In genomic region chr1:27138927-27139326, GRCh38 we compare ENCODE assay signal across 13 cellular contexts. TPM values are rescaled to one million over a fixed set of nuclear protein-coding genes. Genes with fewer than 3 reads are reported as not detected.
DNase-seq lines count a peak whose midpoint lies in the region; ATAC-seq lines count a peak whose summit lies in the region.
"Had no signal": no experiment of that assay in that cellular context is flagged by ENCODE, and none has a peak within 500 bp of the region (broad histone marks: within the 10 kb centered on the region; RNA-seq: fewer than 3 reads in every experiment).

No MANE protein-coding gene starts in this region.

- intact Hi-C loops in activated CD4-positive, alpha-beta memory T cell treated with anti-CD3 and anti-CD28 coated beads for 36 hours (cut with micrococcal nuclease), result loop anchor here (2.0 kb wide), 2 partner anchors 16 to 26 kb away; partner anchors contain the start of gene SLC9A1
- intact Hi-C loops in left colon (cut with DNase I, micrococcal nuclease), result no loop called here
- intact Hi-C loops in head of caudate nucleus (cut with DNase I), result no loop called here

- H3K4me1 Mint-ChIP-seq in activated naive CD8-positive, alpha-beta T cell treated with anti-CD3 and anti-CD28 coated beads, Interleukin-2, amount 10 ng/mL, durations not matched to agents 7 days and 5 days, result peaks cover 48% of the 10 kb centered on the region
- peaks cover 58% of the 10 kb centered on the region for H3K4me1 Mint-ChIP-seq in activated naive CD8-positive, alpha-beta T cell treated with anti-CD3 and anti-CD28 coated beads, Interleukin-2, amount 50 U/mL, for 24 hours
- peaks cover 54% of the 10 kb centered on the region for H3K4me1 Mint-ChIP-seq in activated CD4-positive, alpha-beta memory T cell treated with anti-CD3 and anti-CD28 coated beads for 36 hours (ENCODE audit: low read depth)
- peaks cover 59 to 75% of the 10 kb centered on the region in 2 donors for H3K4me1 Mint-ChIP-seq in stimulated activated naive B cell treated with anti-CD40 and anti-IgM and Interleukin-4, amounts not matched to agents 10 μg/mL and 1 μg/mL and 100 μg/mL, for 72 hours

- CTCF ChIA-PET in activated CD4-positive, alpha-beta memory T cell treated with anti-CD3 and anti-CD28 coated beads for 36 hours (lab: Charles Lee), result interaction anchor here (1.3 to 2.2 kb wide), 2 partner anchors 27 to 58 kb away, joined by 4 to 5 read pairs; no protein-coding TSS in a partner anchor

- POLR2A ChIA-PET in activated naive CD8-positive, alpha-beta T cell treated with anti-CD3 and anti-CD28 coated beads, Interleukin-2, amount 10 ng/mL, durations not matched to agents 7 days and 5 days (lab: Charles Lee), result interaction anchor here (1.2 to 10.7 kb wide), 3 partner anchors 10 to 30 kb away, joined by 3 to 127 read pairs (median 3); partner anchors contain the start of gene SLC9A1
- POLR2A ChIA-PET in activated CD4-positive, alpha-beta memory T cell treated with anti-CD3 and anti-CD28 coated beads for 36 hours (lab: Charles Lee), result interaction anchor here (11.9 kb wide), 1 partner anchor 15 kb away, joined by 97 read pairs; the partner anchor contains the start of gene SLC9A1

- no peaks in the 10 kb centered on the region for H3K27me3 Mint-ChIP-seq in activated naive CD8-positive, alpha-beta T cell treated with anti-CD3 and anti-CD28 coated beads, Interleukin-2, amount 10 ng/mL, durations not matched to agents 7 days and 5 days
- H3K27me3 Mint-ChIP-seq in activated naive CD8-positive, alpha-beta T cell treated with anti-CD3 and anti-CD28 coated beads, Interleukin-2, amount 50 U/mL, for 24 hours, result no peaks in the 10 kb centered on the region
- no peaks in the 10 kb centered on the region for H3K27me3 Mint-ChIP-seq in activated CD4-positive, alpha-beta memory T cell treated with anti-CD3 and anti-CD28 coated beads for 36 hours
- H3K27me3 Mint-ChIP-seq in stimulated activated naive B cell treated with anti-CD40 and anti-IgM and Interleukin-4, amounts not matched to agents 10 μg/mL and 1 μg/mL and 100 μg/mL, for 72 hours, result no peaks in the 10 kb centered on the region

- no peaks in the 10 kb centered on the region for H3K9me3 Mint-ChIP-seq in activated naive CD8-positive, alpha-beta T cell treated with anti-CD3 and anti-CD28 coated beads, Interleukin-2, amount 10 ng/mL, durations not matched to agents 7 days and 5 days
- H3K9me3 Mint-ChIP-seq in activated naive CD8-positive, alpha-beta T cell treated with anti-CD3 and anti-CD28 coated beads, Interleukin-2, amount 50 U/mL, for 24 hours, result no peaks in the 10 kb centered on the region
- no peaks in the 10 kb centered on the region for H3K9me3 Mint-ChIP-seq in activated CD4-positive, alpha-beta memory T cell treated with anti-CD3 and anti-CD28 coated beads for 36 hours
- H3K9me3 Mint-ChIP-seq in stimulated activated naive B cell treated with anti-CD40 and anti-IgM and Interleukin-4, amounts not matched to agents 10 μg/mL and 1 μg/mL and 100 μg/mL, for 72 hours, result no peaks in the 10 kb centered on the region
- H3K9me3 Mint-ChIP-seq: mesothelial cell of epicardium had no signal

- ATAC-seq in activated naive CD8-positive, alpha-beta T cell treated with anti-CD3 and anti-CD28 coated beads, Interleukin-2, amount 10 ng/mL, durations not matched to agents 7 days and 5 days (ENCODE audit: low read depth), result no peak
- ATAC-seq in activated naive CD8-positive, alpha-beta T cell treated with anti-CD3 and anti-CD28 coated beads, Interleukin-2, amount 50 U/mL, for 24 hours, result no peak
- ATAC-seq in left colon (peak; percentile 27), GM19324 (IDR thresholded peaks at IDR 0.05; ENCODE audit: low FRiP score, unreplicated experiment) (no peak)
- no peak for ATAC-seq in stimulated activated naive B cell treated with anti-CD40 and anti-IgM and Interleukin-4, amounts not matched to agents 10 μg/mL and 1 μg/mL and 100 μg/mL, for 72 hours (replicated peaks)

- DNase-seq in activated naive CD8-positive, alpha-beta T cell treated with anti-CD3 and anti-CD28 coated beads, Interleukin-2, amount 10 ng/mL, durations not matched to agents 7 days and 5 days, result no peak
- DNase-seq in activated naive CD8-positive, alpha-beta T cell treated with anti-CD3 and anti-CD28 coated beads, Interleukin-2, amount 50 U/mL, for 24 hours, result no peak
- no peak for DNase-seq in activated CD4-positive, alpha-beta memory T cell treated with anti-CD3 and anti-CD28 coated beads for 36 hours
- DNase-seq in left colon (no peak), NCI-H2029 treated with DMSO at 0.1 percent for 48 hours (lab: John Stamatoyannopoulos, UW) (no peak), head of caudate nucleus (no peak)
- no peak for DNase-seq in stimulated activated naive B cell treated with anti-CD40 and anti-IgM and Interleukin-4, amounts not matched to agents 10 μg/mL and 1 μg/mL and 100 μg/mL, for 72 hours
- DNase-seq: activated CD4-positive, alpha-beta T cell treated with anti-CD3 and anti-CD28 coated beads for 4 hours; Calu3; GF-D8; NCI-H82 had no signal

- H3K27ac Mint-ChIP-seq in activated naive CD8-positive, alpha-beta T cell treated with anti-CD3 and anti-CD28 coated beads, Interleukin-2, amount 10 ng/mL, durations not matched to agents 7 days and 5 days, result peak overlapping the region; percentile 55
- H3K27ac Mint-ChIP-seq in activated naive CD8-positive, alpha-beta T cell treated with anti-CD3 and anti-CD28 coated beads, Interleukin-2, amount 50 U/mL, for 24 hours, result no peak overlapping the region
- peak overlapping the region; percentile 19 for H3K27ac Mint-ChIP-seq in activated CD4-positive, alpha-beta memory T cell treated with anti-CD3 and anti-CD28 coated beads for 36 hours
- peak overlapping the region; percentile 85 for H3K27ac Mint-ChIP-seq in stimulated activated naive B cell treated with anti-CD40 and anti-IgM and Interleukin-4, amounts not matched to agents 10 μg/mL and 1 μg/mL and 100 μg/mL, for 72 hours

- H3K36me3 Mint-ChIP-seq in activated naive CD8-positive, alpha-beta T cell treated with anti-CD3 and anti-CD28 coated beads, Interleukin-2, amount 10 ng/mL, durations not matched to agents 7 days and 5 days, result peaks cover 11% of the 10 kb centered on the region
- H3K36me3 Mint-ChIP-seq in activated naive CD8-positive, alpha-beta T cell treated with anti-CD3 and anti-CD28 coated beads, Interleukin-2, amount 50 U/mL, for 24 hours (ENCODE audit: low read depth), result peaks cover 7% of the 10 kb centered on the region
- H3K36me3 Mint-ChIP-seq in activated CD4-positive, alpha-beta memory T cell treated with anti-CD3 and anti-CD28 coated beads for 36 hours, result no peaks in the 10 kb centered on the region
- peaks cover 18 to 21% of the 10 kb centered on the region in 2 donors for H3K36me3 Mint-ChIP-seq in stimulated activated naive B cell treated with anti-CD40 and anti-IgM and Interleukin-4, amounts not matched to agents 10 μg/mL and 1 μg/mL and 100 μg/mL, for 72 hours
- H3K36me3 Mint-ChIP-seq: mesothelial cell of epicardium had no signal

- H3K4me3 Mint-ChIP-seq in activated naive CD8-positive, alpha-beta T cell treated with anti-CD3 and anti-CD28 coated beads, Interleukin-2, amount 10 ng/mL, durations not matched to agents 7 days and 5 days, result no peak overlapping the region
- no peak overlapping the region for H3K4me3 Mint-ChIP-seq in activated naive CD8-positive, alpha-beta T cell treated with anti-CD3 and anti-CD28 coated beads, Interleukin-2, amount 50 U/mL, for 24 hours
- no peak overlapping the region for H3K4me3 Mint-ChIP-seq in activated CD4-positive, alpha-beta memory T cell treated with anti-CD3 and anti-CD28 coated beads for 36 hours
- no peak overlapping the region for H3K4me3 Mint-ChIP-seq in stimulated activated naive B cell treated with anti-CD40 and anti-IgM and Interleukin-4, amounts not matched to agents 10 μg/mL and 1 μg/mL and 100 μg/mL, for 72 hours
- H3K4me3 Mint-ChIP-seq: mesothelial cell of epicardium had no signal

RNA-seq across cellular contexts. Expression of gene SLC9A1, which starts 16.0 kb away (rescaled TPM):
- total RNA-seq in activated naive CD8-positive, alpha-beta T cell treated with anti-CD3 and anti-CD28 coated beads, Interleukin-2, amount 10 ng/mL, durations not matched to agents 7 days and 5 days, result 10 to 100 TPM; 23.7 to 24.5 TPM
- total RNA-seq in activated CD4-positive, alpha-beta memory T cell treated with anti-CD3 and anti-CD28 coated beads for 36 hours, result 10 to 100 TPM; 16.0 to 17.8 TPM
- 100 to 1,000 TPM; 122 to 131 TPM for total RNA-seq in left colon

Comparison
In these comparisons a context has a peak if more than half of its experiments do, and no peak if none do; other contexts are left out.
1. RNA of gene SLC9A1, which starts 16.0 kb away (total RNA-seq): 122 to 131 TPM in left colon; 23.7 to 24.5 TPM in activated naive CD8-positive, alpha-beta T cell treated with anti-CD3 and anti-CD28 coated beads, Interleukin-2, amount 10 ng/mL, durations not matched to agents 7 days and 5 days and 16.0 to 17.8 TPM in activated CD4-positive, alpha-beta memory T cell treated with anti-CD3 and anti-CD28 coated beads for 36 hours; every median in the first group is over 4 times any median in the second.